Comparison of ENCODE assay signal across 8 cellular contexts in the genomic region with DNA sequence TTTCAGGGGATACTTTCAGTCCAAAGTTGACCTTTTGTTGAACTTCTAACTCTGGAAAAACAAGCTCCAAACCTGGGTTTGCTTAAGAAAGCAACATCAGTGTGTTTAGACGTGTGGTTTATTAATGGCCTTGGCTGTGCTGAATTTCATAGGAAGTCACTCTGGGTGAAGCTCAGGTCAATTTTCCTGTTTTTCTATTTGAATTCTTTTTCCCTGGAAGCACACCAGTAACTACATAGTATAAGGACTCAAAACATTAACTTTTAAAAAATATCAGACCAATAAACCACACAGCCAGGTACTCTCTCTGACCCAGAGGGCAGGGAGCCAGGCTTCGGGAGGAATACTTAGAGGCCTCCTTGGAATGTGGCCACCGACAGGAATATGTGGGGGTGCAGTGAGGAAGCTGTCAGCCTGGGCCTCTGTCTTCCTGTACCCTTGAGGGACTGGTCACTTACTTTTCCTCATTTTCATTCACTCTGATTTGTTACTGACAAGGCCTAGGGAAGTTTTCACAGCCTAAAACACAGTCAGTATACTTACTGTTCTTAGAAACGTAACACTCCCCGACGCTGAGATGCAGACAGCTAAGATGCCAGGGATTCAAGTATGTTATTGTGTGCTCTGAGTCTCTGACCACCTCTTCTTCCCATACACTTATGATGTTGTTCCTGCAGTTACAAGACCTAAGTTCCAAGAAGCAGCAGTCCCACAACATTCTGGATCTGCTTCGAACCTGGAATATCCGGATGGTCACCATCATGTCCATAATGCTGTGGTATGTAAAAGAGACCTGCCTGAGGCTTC. TPM values are rescaled to one million over a fixed set of nuclear protein-coding genes. Genes with fewer than 3 reads are reported as not detected.
DNase-seq lines count a peak whose midpoint lies in the region; ATAC-seq, FAIRE-seq and TF ChIP-seq lines count a peak whose summit lies in the region.

No MANE protein-coding gene starts in this region.

- DNase-seq in GM19239 (ENCODE audit: insufficient read length, low spot score): no peak
- DNase-seq in ascending aorta (ENCODE audit: low spot score in 2 of 2): no peak
- no peak for DNase-seq in right atrium auricular region (ENCODE audit: low spot score)
- no peak for DNase-seq in GM03348 (ENCODE audit: low spot score)
- DNase-seq in NCI-H1436 (lab: John Stamatoyannopoulos, UW): no peak
- DNase-seq in DMS53 (lab: John Stamatoyannopoulos, UW): no peak

- ATAC-seq in GM21825 (IDR thresholded peaks at IDR 0.05; ENCODE audit: unreplicated experiment): no peak

- TF ChIP-seq CTCF in ascending aorta (IDR thresholded peaks at IDR 0.05) (no peak), right atrium auricular region (IDR thresholded peaks at IDR 0.05) (no peak)

- peak overlapping the region; percentile 63 for H3K4me2 ChIP-seq in skeletal muscle satellite cell (ENCODE audit: low read length)

- H3K36me3 ChIP-seq in ascending aorta (peaks cover 15 to 16% of the 10 kb centered on the region in 2 donors), right atrium auricular region (peaks cover 13% of the 10 kb centered on the region), skeletal muscle satellite cell (ENCODE audit: insufficient read depth, low read length) (no peaks in the 10 kb centered on the region)

- H3K9ac ChIP-seq in skeletal muscle satellite cell (ENCODE audit: low read depth, low read length): peak overlapping the region; percentile 55

- intact Hi-C loops in ascending aorta (cut with DNase I): loop anchor here (2.0 to 5.0 kb wide), 2 partner anchors 22 to 34 kb away; no protein-coding TSS in a partner anchor

- H3K4me3 ChIP-seq in ascending aorta: peak overlapping the region; percentile 16 to 37
- H3K4me3 ChIP-seq in right atrium auricular region: no peak overlapping the region
- H3K4me3 ChIP-seq in skeletal muscle satellite cell (ENCODE audit: low read length): peak overlapping the region; percentile 17

- no peaks in the 10 kb centered on the region for H3K27me3 ChIP-seq in ascending aorta
- no peaks in the 10 kb centered on the region for H3K27me3 ChIP-seq in right atrium auricular region
- H3K27me3 ChIP-seq in skeletal muscle satellite cell (ENCODE audit: control insufficient read depth, insufficient read depth, low read length): no peaks in the 10 kb centered on the region

- H3K4me1 ChIP-seq in ascending aorta (peaks cover 31 to 48% of the 10 kb centered on the region in 2 donors), right atrium auricular region (peaks cover 0 to 49% of the 10 kb centered on the region in 2 donors), skeletal muscle satellite cell (ENCODE audit: control insufficient read depth, insufficient read depth, low read length) (peaks cover 45% of the 10 kb centered on the region)

- H3K9me3 ChIP-seq in ascending aorta (no peaks in the 10 kb centered on the region), right atrium auricular region (no peaks in the 10 kb centered on the region), skeletal muscle satellite cell (replicated peaks; ENCODE audit: low read length) (no peaks in the 10 kb centered on the region)

- peak overlapping the region; percentile 84 to 95 for H3K27ac ChIP-seq in ascending aorta
- H3K27ac ChIP-seq in right atrium auricular region: peak overlapping the region; percentile 75 to 88

- peak; percentile 18 for FAIRE-seq in GM19239 (lab: Jason Lieb, UNC)

RNA-seq across cellular contexts. Expression of a gene that starts 18.9 kb away (rescaled TPM):
- 11.9 TPM for total RNA-seq in ascending aorta
- 10 to 100 TPM in 1 of 2 donors, 1 to 10 TPM in 1; 8.6 to 17.6 TPM for total RNA-seq in right atrium auricular region
- total RNA-seq in skeletal muscle satellite cell (2012; rRNA removed): 2.5 and 8.5 TPM in 2 replicates

Comparison
In these comparisons a context has a peak if more than half of its experiments do, and no peak if none do; other contexts are left out.
1. H3K4me3 ChIP-seq: peak in ascending aorta (2 of 2) and skeletal muscle satellite cell (single experiment); none in right atrium auricular region (0 of 2).